8 cellular contexts compared by ENCODE assay signal in the genomic region with DNA sequence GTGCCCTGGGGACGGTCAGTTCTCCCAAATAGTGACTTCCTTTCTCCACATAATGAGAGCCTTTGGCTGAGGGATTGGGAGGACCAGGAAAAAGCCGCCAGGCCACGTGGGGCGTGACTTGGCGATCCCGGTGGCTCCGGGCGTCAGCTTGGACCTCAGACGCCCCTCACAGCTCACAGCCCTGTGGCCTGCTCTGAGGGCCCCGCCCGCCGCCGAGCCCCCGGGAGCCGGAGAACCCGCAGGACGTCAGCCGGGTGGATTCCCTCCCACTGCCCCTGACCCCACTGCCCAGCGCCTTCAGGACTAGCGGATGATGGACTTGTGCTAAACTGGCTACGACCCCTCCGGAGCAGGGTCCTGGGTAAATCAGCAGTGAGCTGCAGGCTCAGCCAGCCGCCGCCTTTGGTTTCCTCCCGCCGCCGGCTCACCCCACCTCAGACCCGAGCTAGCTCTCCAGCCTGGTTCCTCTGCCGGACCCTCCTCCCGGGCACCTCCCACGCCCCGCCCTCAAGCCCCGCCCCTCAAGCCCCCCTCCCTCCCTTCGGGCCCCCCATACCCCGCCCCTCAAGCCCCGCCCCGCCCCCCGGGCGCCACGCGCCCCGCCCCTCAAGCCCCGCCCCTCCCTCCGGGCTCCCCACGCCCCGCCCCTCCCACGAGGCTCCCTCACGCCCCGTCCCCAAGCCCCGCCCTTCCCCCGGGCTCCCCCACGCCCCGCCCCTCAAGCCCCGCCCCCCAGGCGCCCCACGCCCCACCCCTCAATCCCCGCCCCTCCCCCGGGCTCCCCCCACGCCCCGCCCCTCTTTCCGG. TPM values are rescaled to one million over a fixed set of nuclear protein-coding genes. Genes with fewer than 3 reads are reported as not detected.
DNase-seq lines count a peak whose midpoint lies in the region; ATAC-seq lines count a peak whose summit lies in the region.

No MANE protein-coding gene starts in this region.

- H3K27me3 Mint-ChIP-seq in T-cell, result no peaks in the 10 kb centered on the region

- no peaks in the 10 kb centered on the region for H3K9me3 Mint-ChIP-seq in T-cell

- peak overlapping the region; percentile 6 to 89 for H3K27ac ChIP-seq in aorta (ENCODE audit: low read depth in 1 of 2, low read length in 2 of 2)

- H3K27ac Mint-ChIP-seq in T-cell, result peak overlapping the region in 1 of 2 donors; percentile 46

- peak in 3 of 4 experiments; percentile 92 to 96 (median 92) for DNase-seq in activated CD4-positive, CD25-positive, alpha-beta regulatory T cell (lab: John Stamatoyannopoulos, UW)
- DNase-seq in activated CD4-positive, CD25-positive, alpha-beta regulatory T cell treated with anti-CD3 and anti-CD28 coated beads, Interleukin-2, amount 50 U/mL, for 72 hours, result no peak
- DNase-seq in HUDEP-2 (lab: John Stamatoyannopoulos, UW; ENCODE audit: unreplicated experiment in 76 of 76) (peak in 58 of 76 experiments; percentile 15 to 97 (median 84)), T-cell (peak in 2 of 34 experiments; percentile 53 to 74), fibroblast of gingiva (ENCODE audit: low read depth) (peak; percentile 73), myocyte (ENCODE audit: low read depth) (peak; percentile 62), aorta (peak; percentile 93 to 96), NCI-H1694 (lab: John Stamatoyannopoulos, UW) (no peak)

- CTCF ChIA-PET in T-cell (lab: Charles Lee), result interaction anchor here in 1 of 2 donors (0.8 to 1.5 kb wide), 2 partner anchors 10 to 185 kb away, joined by 3 read pairs; partner anchors contain the start of gene FAAP20

- no peaks in the 10 kb centered on the region for H3K9me3 ChIP-seq in aorta (ENCODE audit: control insufficient read depth, low read length)

- H3K36me3 Mint-ChIP-seq in T-cell, result no peaks in the 10 kb centered on the region

- H3K36me3 ChIP-seq in aorta (ENCODE audit: control insufficient read depth in 1 of 2, insufficient read depth in 2 of 2, low read length in 1 of 2), result no peaks in the 10 kb centered on the region

- POLR2A ChIA-PET in T-cell (lab: Charles Lee), result no interaction called here

- ATAC-seq in T-cell (replicated peaks in 1 of 4) (peak; percentile 21 to 56 (median 40)), aorta (ENCODE audit: low FRiP score) (peak; percentile 70)

- WGBS in aorta, 2 donors, result 1 to 2% methylated on average over 20 to 60 of the region's 61 CpGs

- intact Hi-C loops in aorta (cut with DNase I), result loop anchor here (2.0 to 5.0 kb wide), 2 partner anchors 24 to 38 kb away; partner anchors contain the start of gene SKI (in 1 of the 2)

- H3K4me3 Mint-ChIP-seq in T-cell, result no peak overlapping the region

- no peak overlapping the region for H3K4me3 ChIP-seq in aorta (ENCODE audit: low read length in 2 of 2)

- H3K4me1 ChIP-seq in aorta (ENCODE audit: control insufficient read depth in 1 of 2, insufficient read depth in 2 of 2, low read length in 2 of 2), result no peaks in the 10 kb centered on the region

- H3K4me1 Mint-ChIP-seq in T-cell, result peaks cover 6 to 23% (median 10%) of the 10 kb centered on the region in 3 donors

- no peaks in the 10 kb centered on the region for H3K27me3 ChIP-seq in aorta (ENCODE audit: control insufficient read depth in 1 of 2, insufficient read depth in 2 of 2, low read length in 1 of 2)

RNA-seq across cellular contexts. Expression of gene FAAP20, which starts 10.0 kb away (rescaled TPM):
- total RNA-seq in T-cell, result 10 to 100 TPM; 52.9 to 74.8 (median 68.2) TPM
- 37.3 and 43.0 TPM in 2 replicates for total RNA-seq in myocyte
- 64.9 TPM for polyA plus RNA-seq in myocyte (2012)
- 10 to 100 TPM; 49.0 to 59.9 TPM for total RNA-seq in aorta
- 100 to 1,000 TPM in 1 of 2 donors, 10 to 100 TPM in 1; 61.2 to 124 TPM for polyA plus RNA-seq in aorta

RNA-seq across cellular contexts. Expression of gene SKI, which starts 23.5 kb away (rescaled TPM):
- 100 to 1,000 TPM; 137 to 299 (median 157) TPM for total RNA-seq in T-cell
- 12.1 and 15.2 TPM in 2 replicates for total RNA-seq in myocyte
- 34.7 TPM for polyA plus RNA-seq in myocyte (2012)
- 100 to 1,000 TPM; 114 to 129 TPM for total RNA-seq in aorta
- 10 to 100 TPM; 20.7 to 34.7 TPM for polyA plus RNA-seq in aorta

Comparison
In these comparisons a context has a peak if more than half of its experiments do, and no peak if none do; other contexts are left out.
1. DNase-seq: peak in activated CD4-positive, CD25-positive, alpha-beta regulatory T cell (3 of 4), HUDEP-2 (58 of 76), fibroblast of gingiva (single experiment), myocyte (single experiment) and aorta (2 of 2); none in activated CD4-positive, CD25-positive, alpha-beta regulatory T cell treated with anti-CD3 and anti-CD28 coated beads, Interleukin-2, amount 50 U/mL, for 72 hours (single experiment) and NCI-H1694 (single experiment).